In the genomic region with DNA sequence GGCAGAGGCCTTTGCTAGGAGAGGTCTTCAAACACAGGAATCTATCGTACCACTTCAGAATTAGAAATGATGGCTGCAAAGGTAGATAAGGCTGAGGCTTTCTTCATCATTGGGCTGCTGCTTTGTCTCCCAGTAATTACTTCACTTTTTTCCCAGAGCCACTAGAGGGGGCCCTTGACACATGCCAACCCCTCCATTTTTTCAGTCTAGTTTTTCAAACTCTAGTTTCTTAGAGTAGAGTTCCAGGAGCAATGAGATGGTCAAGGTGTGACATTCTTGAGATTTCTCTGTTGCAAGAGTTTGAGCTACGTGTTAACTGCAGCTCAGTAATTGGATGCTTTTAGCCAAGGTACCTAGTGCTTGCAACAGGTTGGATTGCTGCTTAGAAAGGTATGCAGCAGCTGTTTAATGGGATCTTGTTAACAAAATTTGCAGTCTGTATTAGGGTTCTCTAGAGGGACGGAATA, we compare ENCODE assay signal across 8 cellular contexts. TPM values are rescaled to one million over a fixed set of nuclear protein-coding genes. Genes with fewer than 3 reads are reported as not detected.
DNase-seq lines count a peak whose midpoint lies in the region; ATAC-seq and TF ChIP-seq lines count a peak whose summit lies in the region.

No MANE protein-coding gene starts in this region.

- no peaks in the 10 kb centered on the region for H4K20me1 ChIP-seq in DOHH2 (ENCODE audit: control insufficient read depth, insufficient read depth, low read depth, low read length)
- no peaks in the 10 kb centered on the region for H4K20me1 ChIP-seq in fibroblast of lung (ENCODE audit: control insufficient read depth, extremely low read depth, insufficient read depth, low read length)

- H3K4me3 Mint-ChIP-seq in natural killer cell = no peak overlapping the region

- H3K27me3 ChIP-seq in DOHH2 (ENCODE audit: control insufficient read depth, low read length) (no peaks in the 10 kb centered on the region), fibroblast of lung (ENCODE audit: control insufficient read depth, insufficient read depth, low read length) (no peaks in the 10 kb centered on the region)

- no peak overlapping the region for H2AFZ ChIP-seq in fibroblast of lung (ENCODE audit: low read length)

- H3F3A ChIP-seq in DOHH2 (ENCODE audit: control insufficient read depth, insufficient read depth) = peaks cover 15% of the 10 kb centered on the region

- H3K4me1 Mint-ChIP-seq in natural killer cell = peaks cover 4 to 8% of the 10 kb centered on the region in 2 donors

- ATAC-seq in HG03565 (IDR thresholded peaks at IDR 0.05; ENCODE audit: unreplicated experiment) (peak; percentile 30), natural killer cell (peak; percentile 77 to 83 (median 83)), HG02610 (IDR thresholded peaks at IDR 0.05; ENCODE audit: unreplicated experiment) (no peak), HG02840 (IDR thresholded peaks at IDR 0.05; ENCODE audit: low FRiP score, unreplicated experiment) (no peak)

- no peak overlapping the region for H3K9ac ChIP-seq in fibroblast of lung (ENCODE audit: insufficient read depth, low read length)

- no peaks in the 10 kb centered on the region for H3K36me3 Mint-ChIP-seq in natural killer cell

- peaks cover 9% of the 10 kb centered on the region for H3K36me3 ChIP-seq in DOHH2 (ENCODE audit: control insufficient read depth, low read length)
- H3K36me3 ChIP-seq in fibroblast of lung (ENCODE audit: control insufficient read depth, insufficient read depth, low read length) = no peaks in the 10 kb centered on the region

- H3K9me2 ChIP-seq in DOHH2 (replicated peaks; ENCODE audit: control insufficient read depth, low read length) = no peaks in the 10 kb centered on the region

- H3K4me1 ChIP-seq in DOHH2 (ENCODE audit: control insufficient read depth, low read length) (peaks cover 33% of the 10 kb centered on the region), fibroblast of lung (ENCODE audit: control insufficient read depth, extremely low read depth, insufficient read depth, low read length) (no peaks in the 10 kb centered on the region)

- no peak overlapping the region for H3K4me3 ChIP-seq in DOHH2 (ENCODE audit: low read length)
- no peak overlapping the region for H3K4me3 ChIP-seq in fibroblast of lung (replicated peaks in 1 of 4; ENCODE audit: control extremely low read depth in 1 of 4, insufficient read depth in 1 of 4, low read depth in 3 of 4, low read length in 4 of 4)

- H3K27ac Mint-ChIP-seq in natural killer cell = no peak overlapping the region

- DNase-seq in NOMO-1 (lab: John Stamatoyannopoulos, UW; ENCODE audit: unreplicated experiment in 2 of 2) (peak; percentile 69 to 71), activated T-cell treated with anti-CD3 and anti-CD28 coated beads for 4 hours (peak; percentile 45), fibroblast of lung (ENCODE audit: low read depth in 2 of 2) (peak; percentile 30 to 56), natural killer cell (peak; percentile 26)

- no peaks in the 10 kb centered on the region for H3K27me3 Mint-ChIP-seq in natural killer cell (ENCODE audit: low read depth in 2 of 2)

- intact Hi-C loops in natural killer cell (cut with micrococcal nuclease) = loop anchor here (1.0 to 10.0 kb wide), 4 partner anchors 62 to 1524 kb away; no protein-coding TSS in a partner anchor

- H3K9me3 ChIP-seq in DOHH2 (ENCODE audit: control insufficient read depth, insufficient read depth, low read length) (no peaks in the 10 kb centered on the region), fibroblast of lung (ENCODE audit: control insufficient read depth, insufficient read depth, low read depth, low read length) (no peaks in the 10 kb centered on the region)

- H3K27ac ChIP-seq in DOHH2 (ENCODE audit: low read depth, low read length) (no peak overlapping the region), fibroblast of lung (ENCODE audit: insufficient read depth, low read length) (no peak overlapping the region)

- H3K4me2 ChIP-seq in DOHH2 (ENCODE audit: low read length) (no peak overlapping the region), fibroblast of lung (ENCODE audit: extremely low read depth, insufficient read depth, low read length) (no peak overlapping the region)

- no peaks in the 10 kb centered on the region for H3K9me3 Mint-ChIP-seq in natural killer cell

- peak; percentile 91 for TF ChIP-seq CTCF in DOHH2 (IDR thresholded peaks at IDR 0.05; ENCODE audit: low read depth, low read length, poor library complexity, severe bottlenecking)
- TF ChIP-seq CTCF in fibroblast of lung (conservative IDR thresholded peaks at IDR 0.05 in 1 of 2, IDR thresholded peaks at IDR 0.05 in 1 of 2; ENCODE audit: low read depth in 1 of 2, low read length in 2 of 2) = peak; percentile 85 to 90
- peak; percentile 78 for TF ChIP-seq CTCF in natural killer cell (IDR thresholded peaks at IDR 0.05)

- H3K79me2 ChIP-seq in DOHH2 (ENCODE audit: control insufficient read depth, low read length) (no peaks in the 10 kb centered on the region), fibroblast of lung (ENCODE audit: control insufficient read depth, insufficient read depth, low read length) (no peaks in the 10 kb centered on the region)

RNA-seq across cellular contexts. Expression of gene RBM20, which starts 33.8 kb away (rescaled TPM):
- total RNA-seq in fibroblast of lung (under 0.01 TPM in 2 replicates), natural killer cell (under 1 TPM in 1 of 3 donors, not detected in 2; 0.35 TPM)
- 0.02 and 0.05 TPM in 2 replicates for polyA plus RNA-seq in fibroblast of lung
- 0.03 and 0.06 TPM in 2 replicates for polyA plus RNA-seq in fibroblast of lung (2012)
- polyA minus RNA-seq in fibroblast of lung (ENCODE audit: low replicate concordance) = 0.04 and 0.33 TPM in 2 replicates

RNA-seq across cellular contexts. Expression of gene SMC3, which starts 42.8 kb away (rescaled TPM):
- total RNA-seq in fibroblast of lung = 28.8 and 31.9 TPM in 2 replicates
- 25.9 and 28.4 TPM in 2 replicates for polyA plus RNA-seq in fibroblast of lung
- polyA plus RNA-seq in fibroblast of lung (2012) = 35.6 and 36.9 TPM in 2 replicates
- polyA minus RNA-seq in fibroblast of lung (ENCODE audit: low replicate concordance) = 2.3 and 4.4 TPM in 2 replicates
- total RNA-seq in natural killer cell = 10 to 100 TPM; 36.6 to 38.5 (median 37.8) TPM

Comparison
In these comparisons a context has a peak if more than half of its experiments do, and no peak if none do; other contexts are left out.
1. ATAC-seq: peak in HG03565 (single experiment) and natural killer cell (3 of 3); none in HG02610 (single experiment) and HG02840 (single experiment).
2. Peak in every context shown above with its lines, with median percentiles within 50 percentile points of each other: CTCF ChIP-seq and DNase-seq.